ENCODE assay signal across 8 cellular contexts in the genomic region with DNA sequence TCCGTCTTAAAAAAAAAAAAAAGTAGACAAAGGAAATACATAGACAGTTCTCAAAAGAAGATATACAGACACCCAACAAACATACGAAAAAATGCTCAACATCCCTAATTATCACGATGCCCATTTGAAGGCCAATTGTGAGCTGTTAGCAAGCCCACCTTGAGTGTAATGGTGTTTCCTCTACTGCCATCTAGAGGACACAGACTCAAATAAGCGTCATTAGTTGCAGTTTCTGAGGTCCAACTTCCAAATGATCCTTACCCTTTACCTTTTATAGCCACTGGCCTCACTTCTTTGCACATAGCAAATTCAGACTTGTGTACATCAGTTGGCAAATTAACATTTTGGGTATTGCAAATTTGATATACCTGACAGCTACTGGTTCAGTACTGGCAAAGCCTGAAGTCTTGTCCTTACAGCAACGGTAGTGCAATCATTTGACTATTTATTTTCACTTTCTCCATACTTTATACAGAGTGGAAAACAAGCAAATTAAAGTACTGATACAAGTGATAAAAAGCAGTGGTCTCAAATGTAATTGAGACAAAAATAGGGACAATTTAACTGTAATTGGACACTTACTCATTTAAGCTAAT.
DNase-seq lines count a peak whose midpoint lies in the region; ATAC-seq and TF ChIP-seq lines count a peak whose summit lies in the region.

No MANE protein-coding gene starts in this region.

- H3K4me3 Mint-ChIP-seq in Caco-2 (ENCODE audit: unreplicated experiment): no peak overlapping the region

- DNase-seq in Caco-2 (no peak), HFF-Myc (ENCODE audit: extremely low read depth, low read depth) (no peak), SK-MEL-5 (ENCODE audit: low read depth, low spot score) (peak; percentile 59), iris pigment epithelial cell (ENCODE audit: low read depth) (peak; percentile 24), NCI-H526 (lab: John Stamatoyannopoulos, UW) (no peak)
- no peak for DNase-seq in activated CD4-positive, CD25-positive, alpha-beta regulatory T cell treated with anti-CD3 and anti-CD28 coated beads, Interleukin-2, amount 50 U/mL, for 72 hours

- no peaks in the 10 kb centered on the region for H3K36me3 Mint-ChIP-seq in Caco-2 (ENCODE audit: insufficient read depth, unreplicated experiment)

- H3K27me3 ChIP-seq in Caco-2 (replicated peaks; ENCODE audit: control insufficient read depth, insufficient read depth, low read length): no peaks in the 10 kb centered on the region

- intact Hi-C loops in Caco-2 (cut with micrococcal nuclease; ENCODE audit: unreplicated experiment): no loop called here

- H3K4me3 ChIP-seq in Caco-2 (ENCODE audit: low read depth, low read length): no peak overlapping the region
- H3K4me3 ChIP-seq in HFF-Myc (replicated peaks; ENCODE audit: low read depth, low read length): no peak overlapping the region

- no TSS peak for BruUV-seq in Caco-2 (replicated peaks; lab: Mats Ljungman, UMichigan)

- ATAC-seq in GM19395 (IDR thresholded peaks at IDR 0.05; ENCODE audit: unreplicated experiment) (no peak), GM21576 (IDR thresholded peaks at IDR 0.05; ENCODE audit: unreplicated experiment) (no peak)

- CTCF ChIA-PET in Caco-2 (lab: Charles Lee): interaction anchor here (1.0 kb wide), 1 partner anchor 18 kb away, joined by 4 read pairs; no protein-coding TSS in a partner anchor

- no peak overlapping the region for H3K27ac Mint-ChIP-seq in Caco-2 (ENCODE audit: unreplicated experiment)

- no peaks in the 10 kb centered on the region for H3K9me3 ChIP-seq in Caco-2

- POLR2A ChIA-PET in Caco-2 (lab: Charles Lee): no interaction called here

- TF ChIP-seq CTCF in Caco-2 (IDR thresholded peaks at IDR 0.05; ENCODE audit: insufficient read depth in 1 of 2, low read depth in 1 of 2, low read length in 1 of 2, severe bottlenecking in 1 of 2, unreplicated experiment in 1 of 2) (peak; percentile 36 to 56), HFF-Myc (IDR thresholded peaks at IDR 0.05; ENCODE audit: low read depth, low read length, missing control alignments) (peak; percentile 39)

- H3K9me3 Mint-ChIP-seq in Caco-2 (ENCODE audit: unreplicated experiment): no peaks in the 10 kb centered on the region

- no peaks in the 10 kb centered on the region for H3K36me3 ChIP-seq in Caco-2 (ENCODE audit: control insufficient read depth, insufficient read depth, low read length)

- H3K4me1 Mint-ChIP-seq in Caco-2 (ENCODE audit: low read depth, unreplicated experiment): no peaks in the 10 kb centered on the region

- no peaks in the 10 kb centered on the region for H3K4me1 ChIP-seq in Caco-2

- no peaks in the 10 kb centered on the region for H3K27me3 Mint-ChIP-seq in Caco-2 (ENCODE audit: insufficient read depth, unreplicated experiment)

- in situ Hi-C loops in SK-MEL-5 (cut with HindIII; ENCODE audit: low pct_unique_long_range_greater_than_20kb, low sequenced_read_pairs): no loop called here

Comparison
In these comparisons a context has a peak if more than half of its experiments do, and no peak if none do; other contexts are left out.
1. DNase-seq: peak in SK-MEL-5 (single experiment) and iris pigment epithelial cell (single experiment); none in Caco-2 (0 of 2), HFF-Myc (single experiment), NCI-H526 (0 of 2) and activated CD4-positive, CD25-positive, alpha-beta regulatory T cell treated with anti-CD3 and anti-CD28 coated beads, Interleukin-2, amount 50 U/mL, for 72 hours (single experiment).